ENCODE assay signal across 9 cellular contexts in the genomic region with DNA sequence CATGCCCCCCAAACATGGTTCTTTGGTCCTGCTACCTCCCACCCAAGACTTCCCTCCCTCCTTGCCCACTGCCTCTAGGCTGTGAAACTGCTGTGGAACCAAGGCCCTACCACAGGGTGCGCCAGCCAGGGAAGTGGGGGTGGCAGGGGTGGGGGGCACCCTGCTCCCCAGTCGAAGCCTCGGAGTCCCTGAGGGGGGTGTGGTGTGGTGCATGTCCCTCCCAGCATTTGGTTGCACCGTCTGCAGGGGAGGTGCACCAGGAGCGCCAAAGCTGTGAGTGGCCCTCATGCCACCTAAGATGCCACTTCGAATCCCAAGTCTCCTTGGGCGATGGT. TPM values are rescaled to one million over a fixed set of nuclear protein-coding genes. Genes with fewer than 3 reads are reported as not detected.
DNase-seq lines count a peak whose midpoint lies in the region; TF ChIP-seq lines count a peak whose summit lies in the region.
"Had no signal": no experiment of that assay in that cellular context is flagged by ENCODE, and none has a peak within 500 bp of the region (broad histone marks: within the 10 kb centered on the region; RNA-seq: fewer than 3 reads in every experiment).

No MANE protein-coding gene starts in this region.

- peaks cover 2% of the 10 kb centered on the region for H3K36me3 Mint-ChIP-seq in activated naive CD4-positive, alpha-beta T cell treated with anti-CD3 and anti-CD28 coated beads for 36 hours (ENCODE audit: low read depth)

- H3K9me3 ChIP-seq in Peyer's patch: no peaks in the 10 kb centered on the region
- peaks cover 0 to 6% of the 10 kb centered on the region in 2 donors for H3K9me3 ChIP-seq in esophagus (ENCODE audit: control insufficient read depth in 2 of 2, insufficient read depth in 1 of 2, low read depth in 1 of 2, low read length in 1 of 2)
- H3K9me3 ChIP-seq in suprapubic skin: no peaks in the 10 kb centered on the region

- TF ChIP-seq POLR2A in Peyer's patch (IDR thresholded peaks at IDR 0.05) (no peak), suprapubic skin (IDR thresholded peaks at IDR 0.05) (no peak)

- H3K27me3 ChIP-seq in Peyer's patch (no peaks in the 10 kb centered on the region), esophagus (ENCODE audit: control insufficient read depth in 1 of 2, insufficient read depth in 2 of 2, low read length in 2 of 2) (no peaks in the 10 kb centered on the region), suprapubic skin (no peaks in the 10 kb centered on the region)

- no peaks in the 10 kb centered on the region for H3K9me3 Mint-ChIP-seq in activated naive CD4-positive, alpha-beta T cell treated with anti-CD3 and anti-CD28 coated beads for 36 hours

- no peaks in the 10 kb centered on the region for H3K27me3 Mint-ChIP-seq in activated naive CD4-positive, alpha-beta T cell treated with anti-CD3 and anti-CD28 coated beads for 36 hours (ENCODE audit: low read depth)

- 61 to 81% methylated on average over 7 of the region's 7 CpGs for WGBS in esophagus, 2 donors
- WGBS in suprapubic skin: 77% methylated on average over 3 of the region's 7 CpGs

- CTCF ChIA-PET in activated naive CD4-positive, alpha-beta T cell treated with anti-CD3 and anti-CD28 coated beads for 36 hours (lab: Charles Lee): interaction anchor here (1.8 to 2.2 kb wide), 2 partner anchors 39 to 97 kb away, joined by 6 to 9 read pairs; partner anchors contain the start of gene PRPF6

- peaks cover 0 to 28% (median 10%) of the 10 kb centered on the region in 4 donors for H3K4me1 ChIP-seq in Peyer's patch
- H3K4me1 ChIP-seq in esophagus (ENCODE audit: control insufficient read depth in 2 of 2, insufficient read depth in 2 of 2, low read length in 1 of 2): peaks cover 5 to 19% of the 10 kb centered on the region in 2 donors
- H3K4me1 ChIP-seq in suprapubic skin: peaks cover 47% of the 10 kb centered on the region

- intact Hi-C loops in activated naive CD4-positive, alpha-beta T cell treated with anti-CD3 and anti-CD28 coated beads for 36 hours (cut with micrococcal nuclease): loop anchor here (1.0 to 5.0 kb wide), 2 partner anchors 14 to 340 kb away; partner anchors contain the start of genes LIME1, SLC2A4RG and TCEA2

- peaks cover 0 to 25% (median 0%) of the 10 kb centered on the region in 3 donors for H3K36me3 ChIP-seq in Peyer's patch
- peaks cover 2 to 29% of the 10 kb centered on the region in 2 donors for H3K36me3 ChIP-seq in esophagus (ENCODE audit: control insufficient read depth in 2 of 2, insufficient read depth in 2 of 2, low read length in 1 of 2)
- peaks cover 23% of the 10 kb centered on the region for H3K36me3 ChIP-seq in suprapubic skin

- H3K27ac ChIP-seq in Peyer's patch (peak overlapping the region; percentile 73 to 95 (median 82)), esophagus (ENCODE audit: low read depth in 2 of 2, low read length in 1 of 2) (peak overlapping the region in 1 of 2 donors; percentile 19), suprapubic skin (no peak overlapping the region)

- TF ChIP-seq EP300 in suprapubic skin (IDR thresholded peaks at IDR 0.05): no peak

- H3K4me3 ChIP-seq in Peyer's patch (peak overlapping the region; percentile 38 to 81 (median 68)), esophagus (ENCODE audit: low read depth in 1 of 2, low read length in 2 of 2) (peak overlapping the region; percentile 7 to 35), suprapubic skin (peak overlapping the region; percentile 81)

- no peak for TF ChIP-seq CTCF in Peyer's patch (IDR thresholded peaks at IDR 0.05)
- TF ChIP-seq CTCF in suprapubic skin (IDR thresholded peaks at IDR 0.05): no peak

- peak overlapping the region; percentile 93 for H3K27ac Mint-ChIP-seq in activated naive CD4-positive, alpha-beta T cell treated with anti-CD3 and anti-CD28 coated beads for 36 hours

- DNase-seq in activated naive CD4-positive, alpha-beta T cell treated with anti-CD3 and anti-CD28 coated beads for 36 hours: no peak
- no peak for DNase-seq in activated naive CD4-positive, alpha-beta T cell (lab: John Stamatoyannopoulos, UW)
- DNase-seq in Peyer's patch: no peak
- DNase-seq in suprapubic skin (ENCODE audit: low spot score in 2 of 2): no peak
- DNase-seq in Kasumi-1 (lab: John Stamatoyannopoulos, UW): no peak
- no peak for DNase-seq in NCI-H1694 treated with DMSO at 0.1 percent for 48 hours (lab: John Stamatoyannopoulos, UW)
- no peak for DNase-seq in NCI-H146 treated with DMSO at 0.1 percent for 48 hours (lab: John Stamatoyannopoulos, UW; ENCODE audit: unreplicated experiment)
- DNase-seq: NCI-H1092 had no signal

- peak overlapping the region; percentile 87 for H3K4me3 Mint-ChIP-seq in activated naive CD4-positive, alpha-beta T cell treated with anti-CD3 and anti-CD28 coated beads for 36 hours

- H3K4me1 Mint-ChIP-seq in activated naive CD4-positive, alpha-beta T cell treated with anti-CD3 and anti-CD28 coated beads for 36 hours (ENCODE audit: low read depth): peaks cover 27% of the 10 kb centered on the region

RNA-seq across cellular contexts. Expression of gene RGS19, which starts 1.8 kb away (rescaled TPM):
- 10 to 100 TPM; 20.6 to 23.5 TPM for total RNA-seq in activated naive CD4-positive, alpha-beta T cell treated with anti-CD3 and anti-CD28 coated beads for 36 hours
- total RNA-seq in Peyer's patch (10 to 100 TPM in 1 of 4 donors, 1 to 10 TPM in 3; 3.3 to 39.6 (median 6.8) TPM), suprapubic skin (10 to 100 TPM; 14.8 to 18.4 (median 16.2) TPM)
- 1 to 10 TPM; 5.0 to 8.7 TPM for polyA plus RNA-seq in esophagus

RNA-seq across cellular contexts. Expression of gene OPRL1, which starts 2.4 kb away (rescaled TPM):
- under 1 TPM; 0.45 to 0.47 TPM for total RNA-seq in activated naive CD4-positive, alpha-beta T cell treated with anti-CD3 and anti-CD28 coated beads for 36 hours
- total RNA-seq in Peyer's patch (under 1 TPM in 1 of 4 donors, not detected in 3; 0.27 TPM), suprapubic skin (under 1 TPM; 0.45 to 0.68 (median 0.52) TPM)
- polyA plus RNA-seq in esophagus: under 1 TPM; 0.13 to 0.14 TPM

RNA-seq across cellular contexts. Expression of gene LKAAEAR1, which starts 6.7 kb away (rescaled TPM):
- under 1 TPM; 0.33 to 0.62 TPM for total RNA-seq in activated naive CD4-positive, alpha-beta T cell treated with anti-CD3 and anti-CD28 coated beads for 36 hours
- total RNA-seq in Peyer's patch (not detected), suprapubic skin (not detected)
- polyA plus RNA-seq in esophagus: under 1 TPM in 1 of 2 donors, not detected in 1; 0.09 TPM

RNA-seq across cellular contexts. Expression of gene TCEA2, which starts 14.5 kb away (rescaled TPM):
- total RNA-seq in activated naive CD4-positive, alpha-beta T cell treated with anti-CD3 and anti-CD28 coated beads for 36 hours: 10 to 100 TPM; 16.7 to 18.2 TPM
- 10 to 100 TPM in 2 of 4 donors, 1 to 10 TPM in 2; 4.7 to 19.8 (median 8.3) TPM for total RNA-seq in Peyer's patch
- polyA plus RNA-seq in esophagus: 10 to 100 TPM; 14.8 to 15.3 TPM
- total RNA-seq in suprapubic skin: 10 to 100 TPM in 3 of 4 donors, 1 to 10 TPM in 1; 8.6 to 27.9 (median 13.2) TPM

RNA-seq across cellular contexts. Expression of gene SOX18, which starts 28.1 kb away (rescaled TPM):
- not detected for total RNA-seq in activated naive CD4-positive, alpha-beta T cell treated with anti-CD3 and anti-CD28 coated beads for 36 hours
- 1 to 10 TPM in 3 of 4 donors, not detected in 1; 2.8 to 6.6 (median 3.4) TPM for total RNA-seq in Peyer's patch
- 1 to 10 TPM; 3.1 to 7.5 TPM for polyA plus RNA-seq in esophagus
- total RNA-seq in suprapubic skin: 1 to 10 TPM in 3 of 4 donors, under 1 TPM in 1; 0.79 to 8.7 (median 3.3) TPM

Comparison
In these comparisons a context has a peak if more than half of its experiments do, and no peak if none do; other contexts are left out.
1. H3K4me3 ChIP-seq: peak in every context shown above with its lines; median percentile 81 in suprapubic skin; 68 in Peyer's patch; 21 in esophagus.